1 cellular context compared by ENCODE assay signal in genomic region chr11:85970593-85970992, GRCh38.
TF ChIP-seq lines count a peak whose summit lies in the region.

No MANE protein-coding gene starts in this region.

TF ChIP-seq in HepG2, 621 proteins besides CTCF, POLR2A, EP300 and RAD21 (continued from another document and continues in another):
- TF ChIP-seq, protein P1, sequence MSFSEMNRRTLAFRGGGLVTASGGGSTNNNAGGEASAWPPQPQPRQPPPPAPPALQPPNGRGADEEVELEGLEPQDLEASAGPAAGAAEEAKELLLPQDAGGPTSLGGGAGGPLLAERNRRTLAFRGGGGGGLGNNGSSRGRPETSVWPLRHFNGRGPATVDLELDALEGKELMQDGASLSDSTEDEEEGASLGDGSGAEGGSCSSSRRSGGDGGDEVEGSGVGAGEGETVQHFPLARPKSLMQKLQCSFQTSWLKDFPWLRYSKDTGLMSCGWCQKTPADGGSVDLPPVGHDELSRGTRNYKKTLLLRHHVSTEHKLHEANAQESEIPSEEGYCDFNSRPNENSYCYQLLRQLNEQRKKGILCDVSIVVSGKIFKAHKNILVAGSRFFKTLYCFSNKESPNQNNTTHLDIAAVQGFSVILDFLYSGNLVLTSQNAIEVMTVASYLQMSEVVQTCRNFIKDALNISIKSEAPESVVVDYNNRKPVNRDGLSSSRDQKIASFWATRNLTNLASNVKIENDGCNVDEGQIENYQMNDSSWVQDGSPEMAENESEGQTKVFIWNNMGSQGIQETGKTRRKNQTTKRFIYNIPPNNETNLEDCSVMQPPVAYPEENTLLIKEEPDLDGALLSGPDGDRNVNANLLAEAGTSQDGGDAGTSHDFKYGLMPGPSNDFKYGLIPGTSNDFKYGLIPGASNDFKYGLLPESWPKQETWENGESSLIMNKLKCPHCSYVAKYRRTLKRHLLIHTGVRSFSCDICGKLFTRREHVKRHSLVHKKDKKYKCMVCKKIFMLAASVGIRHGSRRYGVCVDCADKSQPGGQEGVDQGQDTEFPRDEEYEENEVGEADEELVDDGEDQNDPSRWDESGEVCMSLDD (CRISPR knock-in tag; IDR thresholded peaks at IDR 0.05; ENCODE audit: borderline replicate concordance): 0 out of 2 replicates have a peak, but pooled peaks have one; percentile 41
- TF ChIP-seq BORCS8-MEF2B (CRISPR knock-in tag; IDR thresholded peaks at IDR 0.05) (no peak), ZSCAN25 (CRISPR knock-in tag; IDR thresholded peaks at IDR 0.05) (no peak), DPF2 (CRISPR knock-in tag; IDR thresholded peaks at IDR 0.05; ENCODE audit: borderline replicate concordance, low read depth) (peak; percentile 50; the same call in 1 of the 2 replicates), ZNF24 (IDR thresholded peaks at IDR 0.05) (no peak), NAIF1 (CRISPR knock-in tag; IDR thresholded peaks at IDR 0.05; ENCODE audit: borderline replicate concordance) (no peak), ZNF331 (CRISPR knock-in tag; IDR thresholded peaks at IDR 0.05) (peak; percentile 55; the same call in 1 of the 2 replicates), E2F2 (CRISPR knock-in tag; IDR thresholded peaks at IDR 0.05; ENCODE audit: borderline replicate concordance) (no peak), BHLHE40 (IDR thresholded peaks at IDR 0.05; ENCODE audit: low read length) (no peak), ZNF747 (CRISPR knock-in tag; IDR thresholded peaks at IDR 0.05; ENCODE audit: borderline replicate concordance) (no peak), ARNT2 (CRISPR knock-in tag; IDR thresholded peaks at IDR 0.05; ENCODE audit: low read depth) (no peak), PCBP1 (IDR thresholded peaks at IDR 0.05; ENCODE audit: borderline replicate concordance, low read depth, low read length) (no peak), ZNF772 (CRISPR knock-in tag; IDR thresholded peaks at IDR 0.05) (no peak; the same call in 1 of the 2 replicates), ATF7-NPFF (CRISPR knock-in tag; IDR thresholded peaks at IDR 0.05; ENCODE audit: low read depth) (no peak), KAT8 (CRISPR knock-in tag; IDR thresholded peaks at IDR 0.05) (peak; percentile 35; the same call in 1 of the 2 replicates), KMT2B (CRISPR knock-in tag; IDR thresholded peaks at IDR 0.05) (0 out of 2 replicates have a peak, but pooled peaks have one; percentile 17), GMEB2 (CRISPR knock-in tag; IDR thresholded peaks at IDR 0.05; ENCODE audit: low read depth) (no peak), SPEN (CRISPR knock-in tag; IDR thresholded peaks at IDR 0.05; ENCODE audit: low read depth) (no peak), IRX3 (CRISPR knock-in tag; IDR thresholded peaks at IDR 0.05; ENCODE audit: borderline replicate concordance, low read depth) (no peak), ZNF83 (CRISPR knock-in tag; IDR thresholded peaks at IDR 0.05; ENCODE audit: borderline replicate concordance) (no peak), HMG20B (CRISPR knock-in tag; conservative IDR thresholded peaks at IDR 0.05) (no peak), SP140L (CRISPR knock-in tag; IDR thresholded peaks at IDR 0.05; ENCODE audit: borderline replicate concordance) (no peak), MIXL1 (CRISPR knock-in tag; IDR thresholded peaks at IDR 0.05) (peak; percentile 53; the same call in 1 of the 2 replicates), ZNF777 (CRISPR knock-in tag; IDR thresholded peaks at IDR 0.05) (no peak), MED1 (CRISPR knock-in tag; IDR thresholded peaks at IDR 0.05) (peak; percentile 14; the same call in 1 of the 2 replicates), KDM3A (CRISPR knock-in tag; IDR thresholded peaks at IDR 0.05; ENCODE audit: low read depth) (no peak), AKAP8 (CRISPR knock-in tag; IDR thresholded peaks at IDR 0.05) (no peak), SNAPC2 (CRISPR knock-in tag; IDR thresholded peaks at IDR 0.05) (no peak), CEBPB (IDR thresholded peaks at IDR 0.05; ENCODE audit: borderline replicate concordance, low read depth, low read length) (peak; percentile 82), HNRNPH1 (optimal IDR thresholded peaks at IDR 0.05; ENCODE audit: low read depth, low read length) (no peak)
- TF ChIP-seq, protein P2, sequence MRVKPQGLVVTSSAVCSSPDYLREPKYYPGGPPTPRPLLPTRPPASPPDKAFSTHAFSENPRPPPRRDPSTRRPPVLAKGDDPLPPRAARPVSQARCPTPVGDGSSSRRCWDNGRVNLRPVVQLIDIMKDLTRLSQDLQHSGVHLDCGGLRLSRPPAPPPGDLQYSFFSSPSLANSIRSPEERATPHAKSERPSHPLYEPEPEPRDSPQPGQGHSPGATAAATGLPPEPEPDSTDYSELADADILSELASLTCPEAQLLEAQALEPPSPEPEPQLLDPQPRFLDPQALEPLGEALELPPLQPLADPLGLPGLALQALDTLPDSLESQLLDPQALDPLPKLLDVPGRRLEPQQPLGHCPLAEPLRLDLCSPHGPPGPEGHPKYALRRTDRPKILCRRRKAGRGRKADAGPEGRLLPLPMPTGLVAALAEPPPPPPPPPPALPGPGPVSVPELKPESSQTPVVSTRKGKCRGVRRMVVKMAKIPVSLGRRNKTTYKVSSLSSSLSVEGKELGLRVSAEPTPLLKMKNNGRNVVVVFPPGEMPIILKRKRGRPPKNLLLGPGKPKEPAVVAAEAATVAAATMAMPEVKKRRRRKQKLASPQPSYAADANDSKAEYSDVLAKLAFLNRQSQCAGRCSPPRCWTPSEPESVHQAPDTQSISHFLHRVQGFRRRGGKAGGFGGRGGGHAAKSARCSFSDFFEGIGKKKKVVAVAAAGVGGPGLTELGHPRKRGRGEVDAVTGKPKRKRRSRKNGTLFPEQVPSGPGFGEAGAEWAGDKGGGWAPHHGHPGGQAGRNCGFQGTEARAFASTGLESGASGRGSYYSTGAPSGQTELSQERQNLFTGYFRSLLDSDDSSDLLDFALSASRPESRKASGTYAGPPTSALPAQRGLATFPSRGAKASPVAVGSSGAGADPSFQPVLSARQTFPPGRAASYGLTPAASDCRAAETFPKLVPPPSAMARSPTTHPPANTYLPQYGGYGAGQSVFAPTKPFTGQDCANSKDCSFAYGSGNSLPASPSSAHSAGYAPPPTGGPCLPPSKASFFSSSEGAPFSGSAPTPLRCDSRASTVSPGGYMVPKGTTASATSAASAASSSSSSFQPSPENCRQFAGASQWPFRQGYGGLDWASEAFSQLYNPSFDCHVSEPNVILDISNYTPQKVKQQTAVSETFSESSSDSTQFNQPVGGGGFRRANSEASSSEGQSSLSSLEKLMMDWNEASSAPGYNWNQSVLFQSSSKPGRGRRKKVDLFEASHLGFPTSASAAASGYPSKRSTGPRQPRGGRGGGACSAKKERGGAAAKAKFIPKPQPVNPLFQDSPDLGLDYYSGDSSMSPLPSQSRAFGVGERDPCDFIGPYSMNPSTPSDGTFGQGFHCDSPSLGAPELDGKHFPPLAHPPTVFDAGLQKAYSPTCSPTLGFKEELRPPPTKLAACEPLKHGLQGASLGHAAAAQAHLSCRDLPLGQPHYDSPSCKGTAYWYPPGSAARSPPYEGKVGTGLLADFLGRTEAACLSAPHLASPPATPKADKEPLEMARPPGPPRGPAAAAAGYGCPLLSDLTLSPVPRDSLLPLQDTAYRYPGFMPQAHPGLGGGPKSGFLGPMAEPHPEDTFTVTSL (CRISPR knock-in tag; IDR thresholded peaks at IDR 0.05; ENCODE audit: borderline replicate concordance): peak; percentile 74; the same call in 1 of the 2 replicates
- TF ChIP-seq, protein P3, sequence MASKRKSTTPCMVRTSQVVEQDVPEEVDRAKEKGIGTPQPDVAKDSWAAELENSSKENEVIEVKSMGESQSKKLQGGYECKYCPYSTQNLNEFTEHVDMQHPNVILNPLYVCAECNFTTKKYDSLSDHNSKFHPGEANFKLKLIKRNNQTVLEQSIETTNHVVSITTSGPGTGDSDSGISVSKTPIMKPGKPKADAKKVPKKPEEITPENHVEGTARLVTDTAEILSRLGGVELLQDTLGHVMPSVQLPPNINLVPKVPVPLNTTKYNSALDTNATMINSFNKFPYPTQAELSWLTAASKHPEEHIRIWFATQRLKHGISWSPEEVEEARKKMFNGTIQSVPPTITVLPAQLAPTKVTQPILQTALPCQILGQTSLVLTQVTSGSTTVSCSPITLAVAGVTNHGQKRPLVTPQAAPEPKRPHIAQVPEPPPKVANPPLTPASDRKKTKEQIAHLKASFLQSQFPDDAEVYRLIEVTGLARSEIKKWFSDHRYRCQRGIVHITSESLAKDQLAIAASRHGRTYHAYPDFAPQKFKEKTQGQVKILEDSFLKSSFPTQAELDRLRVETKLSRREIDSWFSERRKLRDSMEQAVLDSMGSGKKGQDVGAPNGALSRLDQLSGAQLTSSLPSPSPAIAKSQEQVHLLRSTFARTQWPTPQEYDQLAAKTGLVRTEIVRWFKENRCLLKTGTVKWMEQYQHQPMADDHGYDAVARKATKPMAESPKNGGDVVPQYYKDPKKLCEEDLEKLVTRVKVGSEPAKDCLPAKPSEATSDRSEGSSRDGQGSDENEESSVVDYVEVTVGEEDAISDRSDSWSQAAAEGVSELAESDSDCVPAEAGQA (IDR thresholded peaks at IDR 0.05; ENCODE audit: low read depth): no peak
- TF ChIP-seq, protein P3 (CRISPR knock-in tag; IDR thresholded peaks at IDR 0.05; ENCODE audit: borderline replicate concordance): no peak
- TF ChIP-seq, protein P4, sequence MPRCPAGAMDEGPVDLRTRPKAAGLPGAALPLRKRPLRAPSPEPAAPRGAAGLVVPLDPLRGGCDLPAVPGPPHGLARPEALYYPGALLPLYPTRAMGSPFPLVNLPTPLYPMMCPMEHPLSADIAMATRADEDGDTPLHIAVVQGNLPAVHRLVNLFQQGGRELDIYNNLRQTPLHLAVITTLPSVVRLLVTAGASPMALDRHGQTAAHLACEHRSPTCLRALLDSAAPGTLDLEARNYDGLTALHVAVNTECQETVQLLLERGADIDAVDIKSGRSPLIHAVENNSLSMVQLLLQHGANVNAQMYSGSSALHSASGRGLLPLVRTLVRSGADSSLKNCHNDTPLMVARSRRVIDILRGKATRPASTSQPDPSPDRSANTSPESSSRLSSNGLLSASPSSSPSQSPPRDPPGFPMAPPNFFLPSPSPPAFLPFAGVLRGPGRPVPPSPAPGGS (CRISPR knock-in tag; IDR thresholded peaks at IDR 0.05): no peak
- TF ChIP-seq, protein P5, sequence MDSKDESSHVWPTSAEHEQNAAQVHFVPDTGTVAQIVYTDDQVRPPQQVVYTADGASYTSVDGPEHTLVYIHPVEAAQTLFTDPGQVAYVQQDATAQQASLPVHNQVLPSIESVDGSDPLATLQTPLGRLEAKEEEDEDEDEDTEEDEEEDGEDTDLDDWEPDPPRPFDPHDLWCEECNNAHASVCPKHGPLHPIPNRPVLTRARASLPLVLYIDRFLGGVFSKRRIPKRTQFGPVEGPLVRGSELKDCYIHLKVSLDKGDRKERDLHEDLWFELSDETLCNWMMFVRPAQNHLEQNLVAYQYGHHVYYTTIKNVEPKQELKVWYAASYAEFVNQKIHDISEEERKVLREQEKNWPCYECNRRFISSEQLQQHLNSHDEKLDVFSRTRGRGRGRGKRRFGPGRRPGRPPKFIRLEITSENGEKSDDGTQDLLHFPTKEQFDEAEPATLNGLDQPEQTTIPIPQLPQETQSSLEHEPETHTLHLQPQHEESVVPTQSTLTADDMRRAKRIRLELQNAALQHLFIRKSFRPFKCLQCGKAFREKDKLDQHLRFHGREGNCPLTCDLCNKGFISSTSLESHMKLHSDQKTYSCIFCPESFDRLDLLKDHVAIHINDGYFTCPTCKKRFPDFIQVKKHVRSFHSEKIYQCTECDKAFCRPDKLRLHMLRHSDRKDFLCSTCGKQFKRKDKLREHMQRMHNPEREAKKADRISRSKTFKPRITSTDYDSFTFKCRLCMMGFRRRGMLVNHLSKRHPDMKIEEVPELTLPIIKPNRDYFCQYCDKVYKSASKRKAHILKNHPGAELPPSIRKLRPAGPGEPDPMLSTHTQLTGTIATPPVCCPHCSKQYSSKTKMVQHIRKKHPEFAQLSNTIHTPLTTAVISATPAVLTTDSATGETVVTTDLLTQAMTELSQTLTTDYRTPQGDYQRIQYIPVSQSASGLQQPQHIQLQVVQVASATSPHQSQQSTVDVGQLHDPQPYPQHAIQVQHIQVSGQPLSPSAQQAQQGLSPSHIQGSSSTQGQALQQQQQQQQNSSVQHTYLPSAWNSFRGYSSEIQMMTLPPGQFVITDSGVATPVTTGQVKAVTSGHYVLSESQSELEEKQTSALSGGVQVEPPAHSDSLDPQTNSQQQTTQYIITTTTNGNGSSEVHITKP (CRISPR knock-in tag; IDR thresholded peaks at IDR 0.05; ENCODE audit: low read depth): no peak
